24 cellular contexts compared by ENCODE assay signal in the genomic region with DNA sequence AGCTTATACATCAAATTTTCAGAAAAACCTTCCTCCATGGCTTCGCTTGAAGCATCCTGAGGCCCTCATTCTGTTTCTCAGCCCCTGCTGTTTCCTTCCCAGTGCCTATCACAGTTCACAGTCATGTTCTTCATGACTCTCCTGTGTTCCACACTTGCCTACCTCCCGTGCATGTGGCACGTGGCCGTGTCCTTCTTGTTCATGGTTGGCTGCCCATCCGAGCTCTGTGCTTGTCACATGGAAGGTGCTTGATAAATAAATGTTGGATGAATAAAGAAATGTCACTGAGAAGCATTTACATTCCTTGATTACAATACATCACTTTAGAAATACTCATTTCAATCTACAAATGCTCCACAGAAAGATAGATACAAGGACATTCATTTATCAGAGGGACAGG. TPM values are rescaled to one million over a fixed set of nuclear protein-coding genes. Genes with fewer than 3 reads are reported as not detected.
DNase-seq lines count a peak whose midpoint lies in the region; ATAC-seq, FAIRE-seq and TF ChIP-seq lines count a peak whose summit lies in the region.
"Had no signal": no experiment of that assay in that cellular context is flagged by ENCODE, and none has a peak within 500 bp of the region (broad histone marks: within the 10 kb centered on the region; RNA-seq: fewer than 3 reads in every experiment).

No MANE protein-coding gene starts in this region.

- no peak for TF ChIP-seq RAD21 in IMR-90 (IDR thresholded peaks at IDR 0.05; ENCODE audit: low read length)

- H3K4me1 ChIP-seq in IMR-90 (ENCODE audit: control insufficient read depth, insufficient read depth, low read length), result peaks cover 13% of the 10 kb centered on the region
- peaks cover 17% of the 10 kb centered on the region for H3K4me1 ChIP-seq in astrocyte (ENCODE audit: insufficient read depth, low read length)
- H3K4me1 ChIP-seq in osteoblast (ENCODE audit: insufficient read depth, low read length), result peaks cover 29% of the 10 kb centered on the region
- H3K4me1 ChIP-seq in CD8-positive, alpha-beta memory T cell (ENCODE audit: insufficient read depth, low read length), result no peaks in the 10 kb centered on the region
- H3K4me1 ChIP-seq: ascending aorta, BLaER1, pancreas, right atrium auricular region had no signal

- intact Hi-C loops in IMR-90 (cut with micrococcal nuclease), result no loop called here

- no peaks in the 10 kb centered on the region for H3K79me2 ChIP-seq in astrocyte (ENCODE audit: insufficient read depth, low read length)
- H3K79me2 ChIP-seq in osteoblast (ENCODE audit: insufficient read depth, low read length), result no peaks in the 10 kb centered on the region

- no CpG with 5 or more reads among the region's 5 CpGs for WGBS in IMR-90 (ENCODE audit: extremely low coverage in 2 of 2, insufficient read length in 1 of 2), 2 experiments

- peak overlapping the region; percentile 74; the same call in 1 of the 2 replicates for H3K18ac ChIP-seq in IMR-90 (ENCODE audit: low read depth, low read length)

- H2BK120ac ChIP-seq in IMR-90 (ENCODE audit: low read depth, low read length), result peak overlapping the region; percentile 91

- POLR2A ChIA-PET in activated CD4-positive, alpha-beta T cell treated with anti-CD3 and anti-CD28 coated beads, Interleukin-2, amount 10 ng/mL, durations not matched to agents 7 days and 5 days (lab: Charles Lee), result no interaction called here
- POLR2A ChIA-PET in IMR-90 (lab: Charles Lee; ENCODE audit: unreplicated experiment), result interaction anchor here (0.8 kb wide), 1 partner anchor 24 kb away, joined by 3 read pairs; a partner anchor contains a TSS
- POLR2A ChIA-PET in CD8-positive, alpha-beta memory T cell (lab: Charles Lee), result no interaction called here

- H3K27me3 Mint-ChIP-seq in activated CD4-positive, alpha-beta T cell treated with anti-CD3 and anti-CD28 coated beads, Interleukin-2, amount 10 ng/mL, durations not matched to agents 7 days and 5 days, result peaks cover 5% of the 10 kb centered on the region
- peaks cover 2% of the 10 kb centered on the region for H3K27me3 Mint-ChIP-seq in astrocyte (ENCODE audit: low read depth, unreplicated experiment)
- H3K27me3 Mint-ChIP-seq in CD8-positive, alpha-beta memory T cell, result peaks cover 0 to 3% of the 10 kb centered on the region in 2 donors

- TF ChIP-seq CTCF in IMR-90 (conservative IDR thresholded peaks at IDR 0.05; ENCODE audit: low read depth, low read length) (no peak), astrocyte (IDR thresholded peaks at IDR 0.05; ENCODE audit: insufficient read depth, low read depth, low read length) (no peak), osteoblast (IDR thresholded peaks at IDR 0.05; ENCODE audit: extremely low read depth, low read depth, low read length) (no peak)

- H3K9me3 ChIP-seq in IMR-90 (ENCODE audit: control insufficient read depth, insufficient read depth, low read length) (no peaks in the 10 kb centered on the region), astrocyte (ENCODE audit: insufficient read depth, low read depth, low read length) (peaks cover 5% of the 10 kb centered on the region), osteoblast (ENCODE audit: low read depth, low read length) (no peaks in the 10 kb centered on the region)
- H3K9me3 ChIP-seq in CD8-positive, alpha-beta memory T cell (ENCODE audit: low read length), result no peaks in the 10 kb centered on the region
- H3K9me3 ChIP-seq: ascending aorta, BLaER1, pancreas, right atrium auricular region had no signal

- dilution Hi-C loops in IMR-90 (cut with HindIII; ENCODE audit: low sequenced_read_pairs, unreplicated experiment), result loop anchor here (5.0 kb wide), 1 partner anchor 33 kb away; no protein-coding TSS in a partner anchor

- peak overlapping the region; percentile 52; the same call in 1 of the 2 replicates for H3K23ac ChIP-seq in IMR-90 (ENCODE audit: low read depth, low read length)

- CTCF ChIA-PET in activated CD4-positive, alpha-beta T cell treated with anti-CD3 and anti-CD28 coated beads, Interleukin-2, amount 10 ng/mL, durations not matched to agents 7 days and 5 days (lab: Charles Lee), result no interaction called here
- CTCF ChIA-PET in IMR-90 (lab: Yijun Ruan, JAX), result no interaction called here
- CTCF ChIA-PET in CD8-positive, alpha-beta memory T cell (lab: Charles Lee), result no interaction called here

- no peaks in the 10 kb centered on the region for H3K36me3 Mint-ChIP-seq in activated CD4-positive, alpha-beta T cell treated with anti-CD3 and anti-CD28 coated beads, Interleukin-2, amount 10 ng/mL, durations not matched to agents 7 days and 5 days (ENCODE audit: low read depth)
- no peaks in the 10 kb centered on the region for H3K36me3 Mint-ChIP-seq in astrocyte (ENCODE audit: low read depth, unreplicated experiment)
- H3K36me3 Mint-ChIP-seq in CD8-positive, alpha-beta memory T cell, result no peaks in the 10 kb centered on the region
- H3K36me3 Mint-ChIP-seq: immature natural killer cell; natural killer cell treated with Interleukin-12 subunit alpha and Interleukin-12 subunit beta and Interleukin-15 and Interleukin-18, amount 100 ng/mL, for 72 hours had no signal

- H3K36me3 ChIP-seq in IMR-90 (ENCODE audit: control insufficient read depth, insufficient read depth, low read length) (no peaks in the 10 kb centered on the region), astrocyte (ENCODE audit: insufficient read depth, low read length) (no peaks in the 10 kb centered on the region), osteoblast (ENCODE audit: insufficient read depth, low read length) (no peaks in the 10 kb centered on the region)
- no peaks in the 10 kb centered on the region for H3K36me3 ChIP-seq in CD8-positive, alpha-beta memory T cell (ENCODE audit: insufficient read depth, low read length)
- H3K36me3 ChIP-seq: ascending aorta, BLaER1, pancreas, right atrium auricular region had no signal

- peak overlapping the region; percentile 53; the same call in 1 of the 2 replicates for H4K5ac ChIP-seq in IMR-90 (ENCODE audit: low read depth, low read length)

- H2BK15ac ChIP-seq in IMR-90 (ENCODE audit: low read depth, low read length), result peak overlapping the region; percentile 85

- peak overlapping the region; percentile 93 for H2AK5ac ChIP-seq in IMR-90 (ENCODE audit: low read depth, low read length)

- no peak for FAIRE-seq in astrocyte (lab: Jason Lieb, UNC)
- FAIRE-seq: pancreas had no signal

- H3K9ac ChIP-seq in IMR-90 (ENCODE audit: low read depth, low read length) (no peak overlapping the region), astrocyte (ENCODE audit: low read length) (no peak overlapping the region)
- H3K9ac ChIP-seq: BLaER1 had no signal

- H3K4me3 Mint-ChIP-seq in activated CD4-positive, alpha-beta T cell treated with anti-CD3 and anti-CD28 coated beads, Interleukin-2, amount 10 ng/mL, durations not matched to agents 7 days and 5 days, result no peak overlapping the region
- no peak overlapping the region for H3K4me3 Mint-ChIP-seq in astrocyte (ENCODE audit: unreplicated experiment)
- H3K4me3 Mint-ChIP-seq in CD8-positive, alpha-beta memory T cell, result no peak overlapping the region
- H3K4me3 Mint-ChIP-seq: immature natural killer cell; natural killer cell treated with Interleukin-12 subunit alpha and Interleukin-12 subunit beta and Interleukin-15 and Interleukin-18, amount 100 ng/mL, for 72 hours had no signal

- no peak for TF ChIP-seq POLR2A in IMR-90 (IDR thresholded peaks at IDR 0.05; ENCODE audit: low read depth, low read length)

- peaks cover 0 to 11% of the 10 kb centered on the region in 2 experiments; a peak in 1 of 4 replicates for H3K79me1 ChIP-seq in IMR-90 (ENCODE audit: low read depth in 1 of 2, low read length in 2 of 2)

- BruUV-seq in IMR-90 (replicated peaks; lab: Mats Ljungman, UMichigan), result no TSS peak

- H3K27ac ChIP-seq in IMR-90 (ENCODE audit: insufficient read depth, low read length) (no peak overlapping the region; the same call in 1 of the 2 replicates), astrocyte (ENCODE audit: low read depth, low read length) (peak overlapping the region; percentile 49), osteoblast (ENCODE audit: low read depth, low read length) (peak overlapping the region; percentile 79)
- no peak overlapping the region for H3K27ac ChIP-seq in CD8-positive, alpha-beta memory T cell (ENCODE audit: low read depth, low read length)
- H3K27ac ChIP-seq: ascending aorta, BLaER1, pancreas, right atrium auricular region had no signal

- peak overlapping the region; percentile 55 for H3K27ac Mint-ChIP-seq in activated CD4-positive, alpha-beta T cell treated with anti-CD3 and anti-CD28 coated beads, Interleukin-2, amount 10 ng/mL, durations not matched to agents 7 days and 5 days
- no peak overlapping the region for H3K27ac Mint-ChIP-seq in astrocyte (ENCODE audit: unreplicated experiment)
- peak overlapping the region in 1 of 8 donors; percentile 75 for H3K27ac Mint-ChIP-seq in CD8-positive, alpha-beta memory T cell
- H3K27ac Mint-ChIP-seq: immature natural killer cell; natural killer cell treated with Interleukin-12 subunit alpha and Interleukin-12 subunit beta and Interleukin-15 and Interleukin-18, amount 100 ng/mL, for 72 hours had no signal

- H3K27me3 ChIP-seq in IMR-90 (ENCODE audit: control insufficient read depth, insufficient read depth, low read length) (no peaks in the 10 kb centered on the region), astrocyte (ENCODE audit: insufficient read depth, low read length) (no peaks in the 10 kb centered on the region), osteoblast (ENCODE audit: insufficient read depth, low read length) (no peaks in the 10 kb centered on the region)
- no peaks in the 10 kb centered on the region for H3K27me3 ChIP-seq in CD8-positive, alpha-beta memory T cell (ENCODE audit: insufficient read depth, low read length, poor library complexity, severe bottlenecking)
- H3K27me3 ChIP-seq: ascending aorta, BLaER1, pancreas, right atrium auricular region had no signal

- peak overlapping the region; percentile 89 for H3K14ac ChIP-seq in IMR-90 (replicated peaks; ENCODE audit: low read depth, low read length)

- peak overlapping the region; percentile 67 for H2BK20ac ChIP-seq in IMR-90 (ENCODE audit: low read depth, low read length)

- peaks cover 18% of the 10 kb centered on the region for H3K9me1 ChIP-seq in IMR-90 (ENCODE audit: insufficient read depth, low read length)

- peak overlapping the region; percentile 93 for H3K4ac ChIP-seq in IMR-90 (ENCODE audit: low read depth, low read length)

- H3K4me1 Mint-ChIP-seq in activated CD4-positive, alpha-beta T cell treated with anti-CD3 and anti-CD28 coated beads, Interleukin-2, amount 10 ng/mL, durations not matched to agents 7 days and 5 days, result peaks cover 22% of the 10 kb centered on the region
- H3K4me1 Mint-ChIP-seq in astrocyte (ENCODE audit: low read depth, unreplicated experiment), result peaks cover 10% of the 10 kb centered on the region
- H3K4me1 Mint-ChIP-seq in CD8-positive, alpha-beta memory T cell, result peaks cover 3 to 14% (median 6%) of the 10 kb centered on the region in 3 donors
- H3K4me1 Mint-ChIP-seq: immature natural killer cell had no signal

- no peak for DNase-seq in activated CD4-positive, alpha-beta T cell treated with anti-CD3 and anti-CD28 coated beads, Interleukin-2, amount 10 ng/mL, durations not matched to agents 7 days and 5 days
- no peak for DNase-seq in activated CD4-positive, alpha-beta T cell treated with anti-CD3 and anti-CD28 coated beads, Interleukin-2, amount 50 U/mL, for 1 hour
- DNase-seq in IMR-90 (no peak), astrocyte (ENCODE audit: low read depth) (no peak), osteoblast (ENCODE audit: insufficient read length, low spot score, missing footprints) (no peak)
- no peak for DNase-seq in CD8-positive, alpha-beta memory T cell
- no peak for DNase-seq in stimulated activated CD4-positive, alpha-beta T cell treated with anti-CD3 and anti-CD28 coated beads, Interleukin-2, amount 100 ng/mL, for 48 hours
- DNase-seq: activated CD4-positive, alpha-beta T cell treated with anti-CD3 and anti-CD28 coated beads for 1 hour; activated CD8-positive, alpha-beta memory T cell treated with anti-CD3 and anti-CD28 coated beads, Interleukin-2, amount 50 U/mL, for 4 hours; H7; immature natural killer cell; KG1; left ventricle myocardium superior; NCI-H2171; NCI-H69; pancreas; stimulated activated CD4-positive, alpha-beta T cell treated with anti-CD3 and anti-CD28 coated beads, Interleukin-12 subunit alpha, Interleukin-12 subunit beta, amount 100 ng/mL, for 4 hours; trophoblast cell had no signal

- H2AK9ac ChIP-seq in IMR-90 (replicated peaks; ENCODE audit: low read depth, low read length, poor library complexity), result no peak overlapping the region

- peak overlapping the region; percentile 62; the same call in 1 of the 2 replicates for H4K91ac ChIP-seq in IMR-90 (ENCODE audit: insufficient read depth, low read depth, low read length)

- ATAC-seq in IMR-90 (ENCODE audit: low read depth), result no peak
- no peak for ATAC-seq in HG03139 (IDR thresholded peaks at IDR 0.05; ENCODE audit: unreplicated experiment)
- ATAC-seq: left ventricle myocardium superior; natural killer cell treated with Interleukin-12 subunit alpha and Interleukin-12 subunit beta and Interleukin-15 and Interleukin-18, amount 100 ng/mL, for 72 hours; pancreas; Right ventricle myocardium inferior had no signal

- H4K20me1 ChIP-seq in IMR-90 (ENCODE audit: insufficient read depth, low read length), result no peaks in the 10 kb centered on the region
- no peaks in the 10 kb centered on the region for H4K20me1 ChIP-seq in astrocyte (ENCODE audit: insufficient read depth, low read length)
- no peaks in the 10 kb centered on the region for H4K20me1 ChIP-seq in osteoblast (ENCODE audit: insufficient read depth, low read length)
- H4K20me1 ChIP-seq: BLaER1 had no signal

- H2AFZ ChIP-seq in IMR-90 (replicated peaks; ENCODE audit: low read length, poor library complexity) (no peak overlapping the region), astrocyte (ENCODE audit: low read depth, low read length) (no peak overlapping the region), osteoblast (ENCODE audit: low read length) (no peak overlapping the region)

- H3K9me3 Mint-ChIP-seq in activated CD4-positive, alpha-beta T cell treated with anti-CD3 and anti-CD28 coated beads, Interleukin-2, amount 10 ng/mL, durations not matched to agents 7 days and 5 days, result peaks cover 3% of the 10 kb centered on the region
- peaks cover 2% of the 10 kb centered on the region for H3K9me3 Mint-ChIP-seq in astrocyte (ENCODE audit: unreplicated experiment)
- peaks cover 0 to 2% (median 0%) of the 10 kb centered on the region in 5 donors for H3K9me3 Mint-ChIP-seq in CD8-positive, alpha-beta memory T cell

- H3K56ac ChIP-seq in IMR-90 (ENCODE audit: extremely low read depth, insufficient read depth, low read length), result 0 out of 2 replicates have a peak overlapping the region, but pooled peaks have one; percentile 1

- peak overlapping the region; percentile 42 to 64 for H4K8ac ChIP-seq in IMR-90 (ENCODE audit: low read depth in 2 of 2, low read length in 2 of 2)

- H3K4me3 ChIP-seq in IMR-90 (ENCODE audit: insufficient read depth, low read depth, low read length) (no peak overlapping the region), astrocyte (ENCODE audit: insufficient read depth, low read depth, low read length) (no peak overlapping the region), osteoblast (ENCODE audit: insufficient read depth, low read length) (no peak overlapping the region)
- no peak overlapping the region for H3K4me3 ChIP-seq in CD8-positive, alpha-beta memory T cell (ENCODE audit: low read length)
- H3K4me3 ChIP-seq: ascending aorta, BLaER1, pancreas, right atrium auricular region had no signal

- peak overlapping the region; percentile 27 for H2BK5ac ChIP-seq in IMR-90 (ENCODE audit: low read depth, low read length, poor library complexity, severe bottlenecking)

- H3K4me2 ChIP-seq in IMR-90 (ENCODE audit: low read depth, low read length), result peak overlapping the region; percentile 52; the same call in 1 of the 2 replicates
- H3K4me2 ChIP-seq in astrocyte (ENCODE audit: low read length), result peak overlapping the region; percentile 70
- H3K4me2 ChIP-seq in osteoblast (ENCODE audit: insufficient read depth, low read length), result peak overlapping the region; percentile 61
- H3K4me2 ChIP-seq: BLaER1 had no signal

- in situ Hi-C loops in IMR-90 (cut with MboI; ENCODE audit: low sequenced_read_pairs), result no loop called here

RNA-seq across cellular contexts. Expression of a gene that starts 23.7 kb away (rescaled TPM):
- total RNA-seq in activated CD4-positive, alpha-beta T cell treated with anti-CD3 and anti-CD28 coated beads, Interleukin-2, amount 10 ng/mL, durations not matched to agents 7 days and 5 days, result not detected
- total RNA-seq in IMR-90 (2012; rRNA removed), result 60.4 and 63.9 TPM in 2 replicates
- polyA plus RNA-seq in IMR-90 (2012; rRNA removed), result 36.9 and 37.8 TPM in 2 replicates
- 24.8 and 27.5 TPM in 2 replicates for polyA plus RNA-seq in IMR-90 (2012; cell fraction: cytosol; rRNA removed)
- polyA plus RNA-seq in IMR-90 (2012; cell fraction: nucleus; rRNA removed; ENCODE audit: low replicate concordance), result 66.1 and 93.0 TPM in 2 replicates
- total RNA-seq in astrocyte, result 22.0 and 27.3 TPM in 2 replicates
- 104 and 110 TPM in 2 replicates for total RNA-seq in osteoblast
- not detected for total RNA-seq in CD8-positive, alpha-beta memory T cell
- not detected for polyA plus RNA-seq in CD8-positive, alpha-beta memory T cell
- total RNA-seq: natural killer cell treated with Interleukin-12 subunit alpha and Interleukin-12 subunit beta and Interleukin-15 and Interleukin-18, amount 100 ng/mL, for 72 hours had no signal
- polyA plus RNA-seq: immature natural killer cell had no signal

Comparison
In these comparisons a context has a peak if more than half of its experiments do, and no peak if none do; other contexts are left out.
1. H3K27ac ChIP-seq: peak in astrocyte (single experiment) and osteoblast (single experiment); none in IMR-90 (single experiment) and CD8-positive, alpha-beta memory T cell (single experiment).
2. RNA of a gene that starts 23.7 kb away (total RNA-seq): 104 to 110 TPM in osteoblast, 60.4 to 63.9 TPM in IMR-90 and 22.0 to 27.3 TPM in astrocyte; not detected in activated CD4-positive, alpha-beta T cell treated with anti-CD3 and anti-CD28 coated beads, Interleukin-2, amount 10 ng/mL, durations not matched to agents 7 days and 5 days and not detected in CD8-positive, alpha-beta memory T cell; every median in the first group is over 10 times any median in the second.
3. Peak in every context shown above with its lines, with median percentiles within 50 percentile points of each other: H3K4me2 ChIP-seq.